1 cellular context compared by ENCODE assay signal in the genomic region with DNA sequence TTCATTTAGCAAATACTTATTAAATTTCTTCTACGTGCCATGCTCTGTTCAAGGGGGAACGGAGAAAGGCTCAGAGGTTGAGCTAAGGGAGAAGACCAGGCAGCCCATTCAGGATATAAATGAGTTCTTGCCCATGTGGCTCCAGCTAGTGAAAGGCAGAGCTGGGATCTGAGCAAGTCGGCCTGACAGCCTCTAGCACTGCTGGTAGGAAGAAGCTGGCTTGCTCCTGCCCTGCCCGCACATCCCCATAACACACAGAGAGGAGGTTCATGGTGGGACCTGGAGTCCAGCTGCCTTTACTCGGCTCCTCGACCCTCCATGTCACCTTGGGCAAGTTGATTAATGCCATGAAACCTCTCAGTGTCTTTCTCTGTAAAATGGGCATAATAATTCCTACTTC.
TF ChIP-seq lines count a peak whose summit lies in the region.

No MANE protein-coding gene starts in this region.

TF ChIP-seq in IMR-90, 13 proteins besides CTCF, POLR2A, EP300 and RAD21 (continued from another document):
- TF ChIP-seq, protein P1, sequence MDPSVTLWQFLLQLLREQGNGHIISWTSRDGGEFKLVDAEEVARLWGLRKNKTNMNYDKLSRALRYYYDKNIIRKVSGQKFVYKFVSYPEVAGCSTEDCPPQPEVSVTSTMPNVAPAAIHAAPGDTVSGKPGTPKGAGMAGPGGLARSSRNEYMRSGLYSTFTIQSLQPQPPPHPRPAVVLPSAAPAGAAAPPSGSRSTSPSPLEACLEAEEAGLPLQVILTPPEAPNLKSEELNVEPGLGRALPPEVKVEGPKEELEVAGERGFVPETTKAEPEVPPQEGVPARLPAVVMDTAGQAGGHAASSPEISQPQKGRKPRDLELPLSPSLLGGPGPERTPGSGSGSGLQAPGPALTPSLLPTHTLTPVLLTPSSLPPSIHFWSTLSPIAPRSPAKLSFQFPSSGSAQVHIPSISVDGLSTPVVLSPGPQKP (IDR thresholded peaks at IDR 0.05; ENCODE audit: borderline replicate concordance, low read depth, low read length) = no peak
- TF ChIP-seq MAZ (IDR thresholded peaks at IDR 0.05; ENCODE audit: borderline replicate concordance, low read depth, low read length) = no peak
- no peak for TF ChIP-seq FOS (IDR thresholded peaks at IDR 0.05; ENCODE audit: low read depth, low read length)
- TF ChIP-seq CEBPB (IDR thresholded peaks at IDR 0.05; ENCODE audit: low read depth, low read length) = no peak
- TF ChIP-seq NFE2L2 (IDR thresholded peaks at IDR 0.05; ENCODE audit: low read depth, low read length) = no peak
- no peak for TF ChIP-seq SMC3 (IDR thresholded peaks at IDR 0.05; ENCODE audit: low read depth, low read length)
- TF ChIP-seq CHD1 (IDR thresholded peaks at IDR 0.05; ENCODE audit: low read depth, low read length) = no peak
- TF ChIP-seq MXI1 (IDR thresholded peaks at IDR 0.05; ENCODE audit: borderline replicate concordance, low read depth, low read length) = no peak
- no peak for TF ChIP-seq MAFK (IDR thresholded peaks at IDR 0.05; ENCODE audit: low read depth, low read length)
- no peak for TF ChIP-seq RFX5 (IDR thresholded peaks at IDR 0.05; ENCODE audit: low read depth, low read length)
- TF ChIP-seq BHLHE40 (IDR thresholded peaks at IDR 0.05; ENCODE audit: low read depth, low read length) = no peak
- no peak for TF ChIP-seq RCOR1 (IDR thresholded peaks at IDR 0.05; ENCODE audit: insufficient replicate concordance, low read length)
